In the genomic region with DNA sequence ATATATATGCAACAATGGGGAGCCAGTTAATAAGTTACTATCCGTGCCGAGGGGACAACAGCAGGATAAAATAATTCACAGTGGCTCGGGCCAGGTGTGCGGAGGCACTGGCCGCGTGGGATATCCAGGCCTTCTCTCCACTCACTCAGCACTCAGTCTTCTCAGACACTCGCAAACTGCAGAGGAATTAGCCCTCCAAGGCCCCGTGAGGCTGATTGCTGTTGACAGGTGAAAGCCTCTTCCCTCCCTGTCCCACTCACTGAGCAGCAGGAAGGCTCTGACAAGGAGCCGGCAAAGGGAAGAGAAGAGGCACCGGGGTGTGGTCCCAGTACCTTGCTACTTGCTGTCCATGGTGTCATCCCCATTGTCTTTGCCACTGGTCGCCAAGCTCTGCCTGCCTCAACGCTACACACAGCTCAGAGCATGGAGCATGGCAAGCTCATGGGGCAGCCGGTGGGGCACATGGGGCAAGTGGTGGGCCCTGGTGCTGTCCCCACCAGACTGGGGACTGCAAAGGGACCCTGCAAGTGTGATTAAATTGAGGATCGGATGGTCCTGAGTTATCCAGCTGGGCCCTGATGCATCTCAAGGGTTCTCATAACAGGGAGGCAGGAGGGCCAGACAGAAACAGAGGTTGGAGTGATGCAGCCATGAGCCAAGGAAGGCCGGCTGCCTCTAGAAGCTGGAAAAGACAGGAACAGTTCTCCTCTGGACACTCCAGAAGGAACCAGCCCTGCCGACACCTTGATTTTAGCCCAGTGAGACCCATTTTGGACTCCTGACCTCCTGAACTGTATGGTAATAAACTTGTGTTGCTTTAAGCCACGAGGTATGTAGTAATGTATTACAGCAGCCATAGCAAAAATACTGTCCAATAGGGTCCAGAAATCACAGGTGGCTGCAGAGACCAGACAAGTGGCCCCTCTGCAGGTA, we compare ENCODE assay signal across 17 cellular contexts.
"Had no signal": no experiment of that assay in that cellular context is flagged by ENCODE, and none has a peak within 500 bp of the region (broad histone marks: within the 10 kb centered on the region; RNA-seq: fewer than 3 reads in every experiment).

No MANE protein-coding gene starts in this region.

- DNase-seq: activated CD4-positive, alpha-beta T cell treated with anti-CD3 and anti-CD28 coated beads for 48 hours; activated naive CD4-positive, alpha-beta T cell treated with anti-CD3 and anti-CD28 coated beads for 36 hours; central memory CD4-positive, alpha-beta T cell; effector memory CD4-positive, alpha-beta T cell; hippocampal formation; kidney glomerular epithelial cell; naive B cell; stimulated activated CD4-positive, alpha-beta T cell treated with anti-CD3 and anti-CD28 coated beads, Interleukin-15, amount 100 ng/mL, for 24 hours; stimulated activated CD4-positive, alpha-beta T cell treated with anti-CD3 and anti-CD28 coated beads, Interleukin-4, amount 100 ng/mL, for 4 hours; stomach had no signal

- ATAC-seq: activated T-helper 17 cell treated with anti-CD3 and anti-CD28 coated beads, Interleukin-2, amount 50 U/mL, for 72 hours had no signal

- H3K4me3 ChIP-seq: lung, stomach had no signal

- H3K36me3 ChIP-seq: neutrophil, stomach had no signal

- H3K4me1 Mint-ChIP-seq: activated T-helper 17 cell treated with anti-CD3 and anti-CD28 coated beads, Interleukin-2, amount 50 U/mL, for 72 hours had no signal

- H3K4me3 Mint-ChIP-seq: activated naive CD4-positive, alpha-beta T cell treated with anti-CD3 and anti-CD28 coated beads for 36 hours; activated T-helper 17 cell treated with anti-CD3 and anti-CD28 coated beads, Interleukin-2, amount 50 U/mL, for 72 hours; naive B cell; T-helper 1 cell treated with Interleukin-12 subunit alpha and Interleukin-12 subunit beta and Interleukin-4 antibody, amounts not matched to agents 30 μg/mL and 1 μg/mL, for 36 hours; WTC11 had no signal

- H3K27ac ChIP-seq: epithelial cell of prostate, neutrophil, stomach had no signal

- H3K27ac Mint-ChIP-seq: activated naive CD4-positive, alpha-beta T cell treated with anti-CD3 and anti-CD28 coated beads for 36 hours; activated T-helper 17 cell treated with anti-CD3 and anti-CD28 coated beads, Interleukin-2, amount 50 U/mL, for 72 hours; progenitor cell of endocrine pancreas; T-helper 1 cell treated with Interleukin-12 subunit alpha and Interleukin-12 subunit beta and Interleukin-4 antibody, amounts not matched to agents 30 μg/mL and 1 μg/mL, for 36 hours; WTC11 had no signal

- H3K9me3 ChIP-seq: neutrophil, stomach had no signal
